8 cellular contexts compared by ENCODE assay signal in genomic region chr19:38394488-38394887, GRCh38. TPM values are rescaled to one million over a fixed set of nuclear protein-coding genes. Genes with fewer than 3 reads are reported as not detected.
DNase-seq lines count a peak whose midpoint lies in the region; ATAC-seq, FAIRE-seq and TF ChIP-seq lines count a peak whose summit lies in the region.

No MANE protein-coding gene starts in this region.

- H3K9ac ChIP-seq in kidney (ENCODE audit: low read length in 2 of 2) = no peak overlapping the region

- CTCF ChIA-PET in HEK293 (lab: Yijun Ruan, JAX) = interaction anchor here (0.9 to 9.2 kb wide), 3 partner anchors 9 to 324 kb away, joined by 3 to 76 read pairs (median 4); partner anchors contain the start of gene FAM98C

- DNase-seq in activated CD8-positive, alpha-beta memory T cell treated with anti-CD3 and anti-CD28 coated beads, Interleukin-2, amount 50 U/mL, for 24 hours (ENCODE audit: extremely low read depth) = peak; percentile 43
- DNase-seq in esophagus squamous epithelium (lab: John Stamatoyannopoulos, UW) (no peak), NCI-H526 treated with DMSO at 0.1 percent for 48 hours (lab: John Stamatoyannopoulos, UW) (no peak), aorta (no peak), kidney (no peak), NCI-H345 treated with DMSO at 0.1 percent for 48 hours (lab: John Stamatoyannopoulos, UW; ENCODE audit: unreplicated experiment) (no peak)
- peak; percentile 51 for DNase-seq in stimulated activated CD4-positive, alpha-beta T cell treated with anti-CD3 and anti-CD28 coated beads, Interleukin-2, amount 100 ng/mL, for 4 hours (ENCODE audit: low read depth)

- no peak overlapping the region for H3K4me3 ChIP-seq in HEK293 (ENCODE audit: low read depth, low read length)
- H3K4me3 ChIP-seq in esophagus squamous epithelium = peak overlapping the region in 3 of 4 donors; percentile 33 to 60 (median 50)
- H3K4me3 ChIP-seq in aorta (ENCODE audit: low read length in 2 of 2) = no peak overlapping the region
- no peak overlapping the region for H3K4me3 ChIP-seq in kidney (ENCODE audit: low read length in 2 of 2)

- WGBS in esophagus squamous epithelium, 2 donors = 15 to 44% methylated on average over 2 to 7 of the region's 30 CpGs
- whole genome bisulfite sequencing in aorta, 2 donors = 20 to 23% methylated on average over 30 of the region's 30 CpGs

- no peak for TF ChIP-seq CTCF in HEK293 (tag by site-specific recombination; IDR thresholded peaks at IDR 0.05)
- no peak for TF ChIP-seq CTCF in esophagus squamous epithelium (IDR thresholded peaks at IDR 0.05)
- TF ChIP-seq CTCF in kidney (IDR thresholded peaks at IDR 0.05; ENCODE audit: borderline replicate concordance, extremely low read depth, insufficient read depth) = no peak

- TF ChIP-seq POLR2A in esophagus squamous epithelium (IDR thresholded peaks at IDR 0.05) = peak in 1 of 4 donors; percentile 16

- H3K27ac ChIP-seq in HEK293 (ENCODE audit: extremely low read depth, low read depth, low read length) (no peak overlapping the region), esophagus squamous epithelium (no peak overlapping the region), aorta (ENCODE audit: low read depth in 1 of 2, low read length in 2 of 2) (no peak overlapping the region), kidney (ENCODE audit: low read depth in 2 of 2, low read length in 2 of 2) (no peak overlapping the region)

- H3K9me3 ChIP-seq in HEK293 (ENCODE audit: control insufficient read depth, insufficient read depth, low read depth, low read length) = no peaks in the 10 kb centered on the region
- no peaks in the 10 kb centered on the region for H3K9me3 ChIP-seq in esophagus squamous epithelium
- H3K9me3 ChIP-seq in aorta (ENCODE audit: control insufficient read depth, low read length) = no peaks in the 10 kb centered on the region
- H3K9me3 ChIP-seq in kidney (ENCODE audit: control insufficient read depth in 1 of 2, low read length in 2 of 2) = no peaks in the 10 kb centered on the region

- ATAC-seq in aorta (ENCODE audit: low FRiP score) = no peak

- no peaks in the 10 kb centered on the region; the same call in none of the 2 replicates for H3K4me1 ChIP-seq in HEK293 (ENCODE audit: control insufficient read depth, insufficient read depth, low read length)
- H3K4me1 ChIP-seq in esophagus squamous epithelium = peaks cover 5 to 32% (median 6%) of the 10 kb centered on the region in 3 donors
- H3K4me1 ChIP-seq in aorta (ENCODE audit: control insufficient read depth in 1 of 2, insufficient read depth in 2 of 2, low read length in 2 of 2) = no peaks in the 10 kb centered on the region
- H3K4me1 ChIP-seq in kidney (ENCODE audit: control insufficient read depth in 1 of 2, insufficient read depth in 1 of 2, low read depth in 1 of 2, low read length in 2 of 2) = no peaks in the 10 kb centered on the region

- intact Hi-C loops in esophagus squamous epithelium (cut with DNase I) (no loop called here), aorta (cut with DNase I) (loop anchor here in 1 of 2 donors (10.0 kb wide), 1 partner anchor 340 kb away; no protein-coding TSS in a partner anchor), kidney (cut with DNase I) (loop anchor here (10.0 kb wide), 1 partner anchor 230 kb away; no protein-coding TSS in a partner anchor)

- H3K27me3 ChIP-seq in esophagus squamous epithelium (peaks cover 0 to 70% (median 0%) of the 10 kb centered on the region in 4 donors), aorta (ENCODE audit: control insufficient read depth in 1 of 2, insufficient read depth in 2 of 2, low read length in 1 of 2) (no peaks in the 10 kb centered on the region)

- H3K36me3 ChIP-seq in HEK293 (ENCODE audit: control insufficient read depth in 2 of 2, insufficient read depth in 1 of 2, low read length in 2 of 2) = peaks cover 5 to 10% of the 10 kb centered on the region in 2 experiments; a peak in 2 of 3 replicates
- H3K36me3 ChIP-seq in esophagus squamous epithelium = no peaks in the 10 kb centered on the region
- H3K36me3 ChIP-seq in aorta (ENCODE audit: control insufficient read depth in 1 of 2, insufficient read depth in 2 of 2, low read length in 1 of 2) = no peaks in the 10 kb centered on the region
- no peaks in the 10 kb centered on the region for H3K36me3 ChIP-seq in kidney (ENCODE audit: control insufficient read depth in 1 of 2, insufficient read depth in 2 of 2, low read length in 2 of 2)

- no peak for FAIRE-seq in kidney (lab: Jason Lieb, UNC)

- POLR2A ChIA-PET in HEK293 (lab: Yijun Ruan, JAX) = interaction anchor here (0.6 to 0.9 kb wide), 3 partner anchors 9 to 637 kb away, joined by 3 to 10 read pairs (median 3); partner anchors contain the start of gene FAM98C

TF ChIP-seq in HEK293, 187 proteins besides CTCF, POLR2A, EP300 and RAD21:
- TF ChIP-seq ZFP69B (tag by site-specific recombination; IDR thresholded peaks at IDR 0.05) = no peak
- TF ChIP-seq ZNF248 (tag by site-specific recombination; IDR thresholded peaks at IDR 0.05) = no peak
- no peak for TF ChIP-seq ZNF16 (tag by site-specific recombination; IDR thresholded peaks at IDR 0.05; ENCODE audit: low read depth)
- TF ChIP-seq ZNF510 (tag by site-specific recombination; IDR thresholded peaks at IDR 0.05; ENCODE audit: insufficient replicate concordance) = no peak
- TF ChIP-seq ZNF155 (tag by site-specific recombination; IDR thresholded peaks at IDR 0.05) = no peak
- no peak for TF ChIP-seq ZNF350 (tag by site-specific recombination; IDR thresholded peaks at IDR 0.05)
- no peak for TF ChIP-seq ZNF148 (tag by site-specific recombination; IDR thresholded peaks at IDR 0.05; ENCODE audit: borderline replicate concordance)
- no peak for TF ChIP-seq ZNF704 (tag by site-specific recombination; IDR thresholded peaks at IDR 0.05)
- TF ChIP-seq ZNF10 (tag by site-specific recombination; IDR thresholded peaks at IDR 0.05) = no peak
- peak; percentile 50; the same call in 1 of the 2 replicates for TF ChIP-seq KLF10 (tag by site-specific recombination; IDR thresholded peaks at IDR 0.05)
- peak; percentile 83 for TF ChIP-seq KLF9 (tag by site-specific recombination; IDR thresholded peaks at IDR 0.05; ENCODE audit: low read depth)

RNA-seq across cellular contexts. Expression of gene SPRED3, which starts 6.0 kb away (rescaled TPM):
- total RNA-seq in esophagus squamous epithelium (under 1 TPM in 3 of 4 donors, not detected in 1; 0.15 to 0.38 (median 0.35) TPM), aorta (10 to 100 TPM; 19.6 to 26.1 TPM), kidney (8.7 TPM)
- polyA plus RNA-seq in aorta (10 to 100 TPM in 1 of 2 donors, 1 to 10 TPM in 1; 1.9 to 11.3 TPM), kidney (ENCODE audit: insufficient read depth, low read depth, low replicate concordance) (0.17 TPM)

RNA-seq across cellular contexts. Expression of gene GGN, which starts 6.7 kb away (rescaled TPM):
- total RNA-seq in esophagus squamous epithelium = under 1 TPM in 1 of 4 donors, not detected in 3; 0.15 TPM
- 1 to 10 TPM; 3.3 to 4.7 TPM for total RNA-seq in aorta
- 1 to 10 TPM in 1 of 2 donors, under 1 TPM in 1; 0.50 to 6.9 TPM for polyA plus RNA-seq in aorta
- total RNA-seq in kidney = 1.6 TPM
- polyA plus RNA-seq in kidney (ENCODE audit: insufficient read depth, low read depth, low replicate concordance) = 0.92 TPM

RNA-seq across cellular contexts. Expression of gene FAM98C, which starts 8.4 kb away (rescaled TPM):
- total RNA-seq in esophagus squamous epithelium = 10 to 100 TPM; 14.4 to 40.0 (median 21.2) TPM
- 10 to 100 TPM; 14.5 to 19.6 TPM for total RNA-seq in aorta
- polyA plus RNA-seq in aorta = 10 to 100 TPM; 10.3 to 32.0 TPM
- 22.3 TPM for total RNA-seq in kidney
- 25.2 TPM for polyA plus RNA-seq in kidney (ENCODE audit: insufficient read depth, low read depth, low replicate concordance)

RNA-seq across cellular contexts. Expression of gene PSMD8, which starts 20.1 kb away (rescaled TPM):
- 100 to 1,000 TPM; 172 to 231 (median 197) TPM for total RNA-seq in esophagus squamous epithelium
- total RNA-seq in aorta = 100 to 1,000 TPM in 1 of 2 donors, 10 to 100 TPM in 1; 92.4 to 119 TPM
- 100 to 1,000 TPM in 1 of 2 donors, 10 to 100 TPM in 1; 95.5 to 108 TPM for polyA plus RNA-seq in aorta
- total RNA-seq in kidney = 126 TPM
- polyA plus RNA-seq in kidney (ENCODE audit: insufficient read depth, low read depth, low replicate concordance) = 217 TPM

RNA-seq across cellular contexts. Expression of gene RASGRP4, which starts 31.5 kb away (rescaled TPM):
- 1 to 10 TPM in 1 of 4 donors, under 1 TPM in 2, not detected in 1; 0.35 to 4.2 (median 0.64) TPM for total RNA-seq in esophagus squamous epithelium
- total RNA-seq in aorta = 1 to 10 TPM; 4.1 to 9.8 TPM
- polyA plus RNA-seq in aorta = 1 to 10 TPM in 1 of 2 donors, under 1 TPM in 1; 0.54 to 4.1 TPM
- total RNA-seq in kidney = 3.6 TPM
- 0.80 TPM for polyA plus RNA-seq in kidney (ENCODE audit: insufficient read depth, low read depth, low replicate concordance)

Comparison
In these comparisons a context has a peak if more than half of its experiments do, and no peak if none do; other contexts are left out.
1. H3K4me3 ChIP-seq: peak in esophagus squamous epithelium (3 of 4); none in HEK293 (single experiment), aorta (0 of 2) and kidney (0 of 2).
2. DNase-seq: peak in activated CD8-positive, alpha-beta memory T cell treated with anti-CD3 and anti-CD28 coated beads, Interleukin-2, amount 50 U/mL, for 24 hours (single experiment) and stimulated activated CD4-positive, alpha-beta T cell treated with anti-CD3 and anti-CD28 coated beads, Interleukin-2, amount 100 ng/mL, for 4 hours (single experiment); none in esophagus squamous epithelium (single experiment), NCI-H526 treated with DMSO at 0.1 percent for 48 hours (single experiment), aorta (0 of 2), kidney (single experiment) and NCI-H345 treated with DMSO at 0.1 percent for 48 hours (single experiment).